14 cellular contexts compared by ENCODE assay signal in genomic region chr18:51417643-51418483, GRCh38.
"Had no signal": no experiment of that assay in that cellular context is flagged by ENCODE, and none has a peak within 500 bp of the region (broad histone marks: within the 10 kb centered on the region; RNA-seq: fewer than 3 reads in every experiment).

No MANE protein-coding gene starts in this region.

- H3K9me3 Mint-ChIP-seq: activated CD4-positive, alpha-beta memory T cell treated with anti-CD3 and anti-CD28 coated beads for 36 hours; activated T-cell treated with anti-CD3 and anti-CD28 coated beads, Interleukin-2, amount 50 U/mL, for 4 hours; mesothelial cell of epicardium; neural progenitor cell had no signal

- H3K9me3 ChIP-seq: ovary, sigmoid colon, transverse colon had no signal

- H3K27me3 ChIP-seq: neural progenitor cell, ovary, sigmoid colon, transverse colon had no signal

- DNase-seq: activated CD4-positive, alpha-beta memory T cell treated with anti-CD3 and anti-CD28 coated beads for 36 hours; activated gamma-delta T cell; activated T-cell treated with anti-CD3 and anti-CD28 coated beads, Interleukin-2, amount 50 U/mL, for 4 hours; kidney glomerular epithelial cell; ovary; sigmoid colon; stimulated activated CD4-positive, alpha-beta T cell treated with anti-CD3 and anti-CD28 coated beads, Interleukin-12 subunit alpha, Interleukin-12 subunit beta, amount 100 ng/mL, for 4 hours; stimulated activated naive CD4-positive, alpha-beta T cell; substantia nigra; T-helper 9 cell; transverse colon had no signal

- H2AFZ ChIP-seq: neural progenitor cell had no signal

- H3K36me3 ChIP-seq: neural progenitor cell, ovary, sigmoid colon, transverse colon had no signal

- H3K4me1 ChIP-seq: neural progenitor cell, sigmoid colon, transverse colon had no signal

- H3K36me3 Mint-ChIP-seq: activated CD4-positive, alpha-beta memory T cell treated with anti-CD3 and anti-CD28 coated beads for 36 hours; activated naive CD8-positive, alpha-beta T cell; mesothelial cell of epicardium; neural progenitor cell had no signal

- H3K4me1 Mint-ChIP-seq: mesothelial cell of epicardium, neural progenitor cell had no signal

- H3K27me3 Mint-ChIP-seq: activated naive CD8-positive, alpha-beta T cell had no signal

- H3K4me2 ChIP-seq: neural progenitor cell had no signal

- H3K4me3 ChIP-seq: neural progenitor cell, ovary, sigmoid colon, transverse colon had no signal

- H3K4me3 Mint-ChIP-seq: activated CD4-positive, alpha-beta memory T cell treated with anti-CD3 and anti-CD28 coated beads for 36 hours; activated naive CD8-positive, alpha-beta T cell; activated T-cell treated with anti-CD3 and anti-CD28 coated beads, Interleukin-2, amount 50 U/mL, for 4 hours; mesothelial cell of epicardium; neural progenitor cell had no signal

- H3K27ac Mint-ChIP-seq: activated CD4-positive, alpha-beta memory T cell treated with anti-CD3 and anti-CD28 coated beads for 36 hours; activated naive CD8-positive, alpha-beta T cell; mesothelial cell of epicardium; neural progenitor cell had no signal

- H3K9ac ChIP-seq: neural progenitor cell had no signal

- H3K27ac ChIP-seq: neural progenitor cell, ovary, sigmoid colon, transverse colon had no signal
